In the genomic region with DNA sequence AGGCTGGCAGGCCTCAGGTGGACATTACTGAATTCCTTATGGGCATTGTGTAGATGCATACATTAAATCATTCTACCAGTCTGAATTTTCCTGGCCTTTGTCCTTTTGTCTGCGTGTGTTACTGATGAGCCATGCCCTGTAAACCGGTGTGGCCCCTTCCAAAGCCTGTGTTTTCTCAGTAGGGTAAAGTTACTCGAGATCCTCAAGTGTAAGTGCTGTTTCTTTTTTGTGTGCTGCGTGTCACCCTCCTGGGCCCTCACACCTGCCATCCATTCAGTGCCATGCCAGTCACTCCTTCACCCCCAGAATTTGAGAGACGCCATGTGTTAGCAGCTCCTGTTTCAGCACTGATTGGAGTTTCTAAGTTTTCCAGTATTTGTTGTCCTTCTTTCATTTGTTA, we compare ENCODE assay signal across 12 cellular contexts.
DNase-seq lines count a peak whose midpoint lies in the region; ATAC-seq and TF ChIP-seq lines count a peak whose summit lies in the region.
"Had no signal": no experiment of that assay in that cellular context is flagged by ENCODE, and none has a peak within 500 bp of the region (broad histone marks: within the 10 kb centered on the region; RNA-seq: fewer than 3 reads in every experiment).

No MANE protein-coding gene starts in this region.

- ATAC-seq in body of pancreas, result no peak

- H3K27me3 Mint-ChIP-seq in nephron progenitor cell (ENCODE audit: low read depth, poor library complexity) (peaks cover 5% of the 10 kb centered on the region), type B pancreatic cell (no peaks in the 10 kb centered on the region)

- intact Hi-C loops in body of pancreas (cut with DNase I), result no loop called here

- H3K4me3 ChIP-seq in body of pancreas, result no peak overlapping the region

- DNase-seq in NCI-H1417 (lab: John Stamatoyannopoulos, UW) (peak in 2 of 3 experiments; percentile 47 to 74), NCI-H1417 treated with DMSO at 0.1 percent for 48 hours (lab: John Stamatoyannopoulos, UW) (no peak), body of pancreas (no peak), nephron progenitor cell (no peak), type B pancreatic cell (ENCODE audit: extremely low spot score, unreplicated experiment) (no peak), cerebellar nuclear complex (lab: John Stamatoyannopoulos, UW) (no peak), NCI-H1694 treated with DMSO at 0.1 percent for 48 hours (lab: John Stamatoyannopoulos, UW) (no peak), AG08396 (ENCODE audit: low spot score) (no peak)
- DNase-seq: activated CD4-positive, alpha-beta T cell treated with anti-CD3 and anti-CD28 coated beads, Interleukin-2, amount 50 U/mL, for 4 hours; mesendoderm; NCI-H446; T-helper 9 cell had no signal

- H3K36me3 ChIP-seq in body of pancreas (replicated peaks in 1 of 2; ENCODE audit: insufficient read depth in 1 of 2, low read depth in 2 of 2), result no peaks in the 10 kb centered on the region

- peaks cover 98% of the 10 kb centered on the region for H3K4me1 ChIP-seq in body of pancreas

- H3K9me3 Mint-ChIP-seq in nephron progenitor cell (no peaks in the 10 kb centered on the region), type B pancreatic cell (no peaks in the 10 kb centered on the region)

- 37 to 41% methylated on average over 5 of the region's 5 CpGs for WGBS in body of pancreas, 2 donors

- H3K27ac ChIP-seq in body of pancreas, result peak overlapping the region; percentile 86 to 96 (median 92)

- TF ChIP-seq POLR2A in body of pancreas (IDR thresholded peaks at IDR 0.05), result no peak

- H3K27me3 ChIP-seq in body of pancreas, result no peaks in the 10 kb centered on the region

- no peak overlapping the region for H3K4me3 Mint-ChIP-seq in nephron progenitor cell
- H3K4me3 Mint-ChIP-seq in type B pancreatic cell, result no peak overlapping the region

- H3K36me3 Mint-ChIP-seq in nephron progenitor cell (ENCODE audit: low read depth) (peaks cover 9% of the 10 kb centered on the region), type B pancreatic cell (peaks cover 29% of the 10 kb centered on the region)

- peaks cover 77% of the 10 kb centered on the region for H3K4me1 Mint-ChIP-seq in nephron progenitor cell
- H3K4me1 Mint-ChIP-seq in type B pancreatic cell (ENCODE audit: unreplicated experiment), result peaks cover 75% of the 10 kb centered on the region

- H3K9me3 ChIP-seq in body of pancreas, result no peaks in the 10 kb centered on the region

- TF ChIP-seq CTCF in body of pancreas (IDR thresholded peaks at IDR 0.05), result no peak
- no peak for TF ChIP-seq CTCF in nephron progenitor cell (IDR thresholded peaks at IDR 0.05)
- no peak for TF ChIP-seq CTCF in type B pancreatic cell (conservative IDR thresholded peaks at IDR 0.05)

- peak overlapping the region; percentile 44 for H3K27ac Mint-ChIP-seq in nephron progenitor cell
- peak overlapping the region; percentile 66 for H3K27ac Mint-ChIP-seq in type B pancreatic cell

Comparison
In these comparisons a context has a peak if more than half of its experiments do, and no peak if none do; other contexts are left out.
1. DNase-seq: peak in NCI-H1417 (2 of 3); none in NCI-H1417 treated with DMSO at 0.1 percent for 48 hours (single experiment), body of pancreas (0 of 4), nephron progenitor cell (single experiment), type B pancreatic cell (single experiment), cerebellar nuclear complex (0 of 2), NCI-H1694 treated with DMSO at 0.1 percent for 48 hours (single experiment) and AG08396 (single experiment).